In the genomic region with DNA sequence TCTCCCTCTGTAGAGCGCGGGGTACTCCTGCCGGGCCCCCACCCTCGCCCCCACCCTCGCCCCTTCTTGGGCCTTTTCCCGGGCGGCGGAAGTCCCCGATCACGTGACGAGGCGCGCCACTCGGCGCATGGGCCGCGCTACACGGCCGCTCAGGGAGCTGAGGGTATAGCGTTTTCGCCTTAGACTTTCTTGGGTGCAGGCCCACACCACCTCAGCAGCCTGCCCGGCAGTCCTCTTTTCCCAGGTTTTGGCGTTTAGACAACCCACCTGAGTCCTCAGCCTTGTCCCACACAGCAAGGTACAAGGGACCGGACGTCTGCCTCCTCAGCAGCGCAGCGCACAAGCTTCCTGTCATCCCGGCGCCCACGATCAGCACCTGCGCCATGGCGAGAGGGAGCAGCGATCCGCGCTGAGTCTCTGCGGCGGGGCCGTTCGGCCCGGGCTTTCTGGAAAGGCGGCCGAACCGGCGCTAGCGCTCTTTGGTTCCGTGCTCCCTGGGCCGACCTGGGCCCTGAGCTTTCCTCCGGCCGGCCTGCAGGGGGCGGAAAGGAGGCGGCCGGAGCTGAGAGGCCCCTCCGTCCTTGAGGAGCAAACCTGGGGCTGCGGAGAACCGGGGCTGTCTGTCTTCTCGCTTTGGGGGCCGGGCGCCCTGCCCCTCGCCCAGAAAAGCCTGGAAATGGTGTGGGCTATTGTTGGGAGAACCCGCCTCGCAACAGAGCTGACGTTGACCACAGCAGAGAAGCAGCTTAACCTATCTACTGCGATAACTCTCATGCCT, we compare ENCODE assay signal across 8 cellular contexts. TPM values are rescaled to one million over a fixed set of nuclear protein-coding genes. Genes with fewer than 3 reads are reported as not detected.
DNase-seq lines count a peak whose midpoint lies in the region; ATAC-seq, FAIRE-seq and TF ChIP-seq lines count a peak whose summit lies in the region.

Gene RNLS (minus strand): TSS at position 513 of the 778 bp plus-strand sequence.

- ATAC-seq in HG02763 (IDR thresholded peaks at IDR 0.05; ENCODE audit: unreplicated experiment) = peak; percentile 77

- peaks cover 14% of the 10 kb centered on the region for H3K27me3 Mint-ChIP-seq in mesothelial cell of epicardium (ENCODE audit: low read depth)

- H3K4me1 Mint-ChIP-seq in mesothelial cell of epicardium = peaks cover 10% of the 10 kb centered on the region

- H3K4me3 Mint-ChIP-seq in mesothelial cell of epicardium = peak within 1 kb of the TSS; percentile 82

- peaks cover 2% of the 10 kb centered on the region for H3K36me3 Mint-ChIP-seq in mesothelial cell of epicardium

- peak; percentile 96 for FAIRE-seq in GM12892 (lab: Jason Lieb, UNC)

- peak; percentile 81 for TF ChIP-seq POLR2A in GM12892 (IDR thresholded peaks at IDR 0.05; ENCODE audit: low read depth, low read length)

- H3K9me3 Mint-ChIP-seq in mesothelial cell of epicardium = peaks cover 19% of the 10 kb centered on the region

- H3K27ac Mint-ChIP-seq in mesothelial cell of epicardium = peak within 1 kb of the TSS; percentile 94

- TF ChIP-seq CTCF in mesothelial cell of epicardium (IDR thresholded peaks at IDR 0.05; ENCODE audit: unreplicated experiment) = peak; percentile 67

- DNase-seq in GM12892 (ENCODE audit: insufficient read length) (peak; percentile 34), NCI-H2227 treated with DMSO at 0.1 percent for 48 hours (lab: John Stamatoyannopoulos, UW) (peak; percentile 68), activated T-cell treated with anti-CD3 and anti-CD28 coated beads for 1 hour (ENCODE audit: low read depth) (peak; percentile 48), epidermal melanocyte (ENCODE audit: insufficient read length, low spot score) (peak; percentile 19), mesothelial cell of epicardium (ENCODE audit: low spot score in 2 of 2, unreplicated experiment in 2 of 2) (peak; percentile 39 to 68), DMS79 treated with DMSO at 0.1 percent for 48 hours (lab: John Stamatoyannopoulos, UW) (no peak)
- peak; percentile 29 for DNase-seq in stimulated activated CD8-positive, alpha-beta memory T cell treated with anti-CD3 and anti-CD28 coated beads, Interleukin-15, amount 100 ng/mL, for 1 hour (ENCODE audit: low read depth)

RNA-seq across cellular contexts. Expression of gene RNLS, which starts in this region (rescaled TPM):
- 4.7 TPM for polyA plus RNA-seq in GM12892 (2012; ENCODE audit: missing spikeins)
- total RNA-seq in mesothelial cell of epicardium = 6.3 to 9.4 TPM (median 6.8 TPM) in 3 replicates
